ENCODE assay signal across 23 cellular contexts in the genomic region with DNA sequence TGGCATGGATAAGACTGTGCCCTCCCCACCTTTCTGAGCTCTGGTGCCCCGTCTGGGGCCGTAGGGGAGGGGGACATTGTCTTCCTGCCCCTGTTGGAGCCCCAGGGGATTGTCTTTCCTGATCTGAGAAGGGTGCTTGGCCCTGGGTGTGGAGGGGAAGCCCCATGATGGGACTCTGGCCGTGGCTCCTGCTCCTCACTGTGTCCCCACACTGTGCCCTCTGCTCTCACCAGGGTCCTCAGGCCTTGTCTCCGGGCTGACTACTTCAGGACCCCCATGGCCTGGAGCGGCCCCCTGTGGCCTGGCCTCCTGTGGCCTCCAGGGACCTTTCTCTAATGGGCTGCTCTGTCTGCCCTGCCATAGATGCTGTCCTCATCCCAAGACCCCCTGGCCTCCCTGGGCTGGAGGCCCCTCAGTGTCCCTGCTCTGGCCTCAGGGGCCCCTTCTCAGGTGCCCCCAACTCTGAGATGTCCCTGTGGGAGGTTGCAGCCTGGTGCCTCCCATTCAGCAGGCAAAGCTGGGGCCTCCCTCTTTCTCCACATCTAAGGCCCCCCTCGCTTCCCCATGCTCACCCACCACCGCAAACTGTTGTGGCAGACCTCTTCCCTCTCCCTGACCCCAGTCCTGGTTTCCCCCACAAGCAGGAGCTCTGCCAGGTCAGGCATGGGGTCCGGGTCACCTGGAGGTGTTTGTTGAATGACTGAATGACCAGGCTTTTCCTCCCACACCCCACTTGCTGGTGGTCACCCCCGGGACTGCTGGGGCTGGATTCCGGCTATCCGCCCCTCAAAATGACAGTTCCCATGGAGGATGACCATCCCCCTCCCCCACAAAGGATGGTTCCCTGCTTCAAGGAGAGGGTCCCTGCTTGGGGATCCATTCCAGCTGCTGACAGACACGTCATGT. TPM values are rescaled to one million over a fixed set of nuclear protein-coding genes. Genes with fewer than 3 reads are reported as not detected.
A peak's percentile ranks its signal among the peaks of the same experiment; 100 is the strongest.
DNase-seq lines count a peak whose midpoint lies in the region; ATAC-seq and TF ChIP-seq lines count a peak whose summit lies in the region.
"Had no signal": no experiment of that assay in that cellular context is flagged by ENCODE, and none has a peak within 500 bp of the region (broad histone marks: within the 10 kb centered on the region; RNA-seq: fewer than 3 reads in every experiment).

No MANE protein-coding gene starts in this region.

- no peaks in the 10 kb centered on the region for H3K9me3 ChIP-seq in BLaER1 treated with 17β-estradiol and CSF1 and Interleukin-3, amounts not matched to agents 10 nM and 100 nM (replicated peaks in 1 of 11)
- H3K9me3 ChIP-seq in endodermal cell (ENCODE audit: control insufficient read depth, low read length) (no peaks in the 10 kb centered on the region), mucosa of descending colon (no peaks in the 10 kb centered on the region)
- H3K9me3 ChIP-seq: pancreas, tibial nerve had no signal

- H3K9ac ChIP-seq in BLaER1 treated with 17β-estradiol and CSF1 and Interleukin-3, amounts not matched to agents 10 nM and 100 nM: peak overlapping the region in 6 of 11 experiments; percentile 24 to 49 (median 38); a peak in 10 of 22 replicates
- no peak overlapping the region for H3K9ac ChIP-seq in endodermal cell (ENCODE audit: extremely low read depth, low read length, poor library complexity, severe bottlenecking)

- H3K4me1 ChIP-seq in BLaER1 treated with 17β-estradiol and CSF1 and Interleukin-3, amounts not matched to agents 10 nM and 100 nM: peaks cover 10 to 78% (median 44%) of the 10 kb centered on the region in 10 experiments; a peak in 19 of 20 replicates
- H3K4me1 ChIP-seq in endodermal cell (ENCODE audit: control insufficient read depth, insufficient read depth, low read length): peaks cover 4% of the 10 kb centered on the region
- peaks cover 25% of the 10 kb centered on the region for H3K4me1 ChIP-seq in mucosa of descending colon (ENCODE audit: low read depth)

- H3K27me3 Mint-ChIP-seq in endodermal cell (ENCODE audit: insufficient read depth): peaks cover under 1% of the 10 kb centered on the region

- H3K4me3 ChIP-seq in BLaER1 treated with 17β-estradiol and CSF1 and Interleukin-3, amounts not matched to agents 10 nM and 100 nM: no peak overlapping the region
- H3K4me3 ChIP-seq in endodermal cell (ENCODE audit: low read length) (no peak overlapping the region), mucosa of descending colon (no peak overlapping the region)
- H3K4me3 ChIP-seq: cardiac muscle cell, pancreas, tibial nerve had no signal

- intact Hi-C loops in mucosa of descending colon (cut with DNase I, micrococcal nuclease): no loop called here

- no peak overlapping the region for H3K4me3 Mint-ChIP-seq in endodermal cell
- H3K4me3 Mint-ChIP-seq: activated T-cell treated with anti-CD3 and anti-CD28 coated beads, Interleukin-2, amount 50 U/mL, for 24 hours; CD8-positive, alpha-beta T cell; dendritic cell treated with granulocyte-macrophage colony-stimulating factor and Interleukin-4, amounts not matched to agents 40 ng/mL and 50 ng/mL, for 4 days; naive thymus-derived CD8-positive, alpha-beta T cell had no signal

- H3K36me3 Mint-ChIP-seq in endodermal cell (ENCODE audit: low read depth): peaks cover 9% of the 10 kb centered on the region
- H3K36me3 Mint-ChIP-seq: activated naive CD4-positive, alpha-beta T cell treated with anti-CD3 and anti-CD28 coated beads, Interleukin-2, amount 50 U/mL, for 72 hours; CD8-positive, alpha-beta T cell; naive thymus-derived CD8-positive, alpha-beta T cell had no signal

- TF ChIP-seq CTCF in endodermal cell (conservative IDR thresholded peaks at IDR 0.05) (no peak), mucosa of descending colon (IDR thresholded peaks at IDR 0.05) (no peak)

- no peak overlapping the region for H3K27ac Mint-ChIP-seq in endodermal cell
- H3K27ac Mint-ChIP-seq: activated naive CD4-positive, alpha-beta T cell treated with anti-CD3 and anti-CD28 coated beads, Interleukin-2, amount 50 U/mL, for 72 hours; activated T-cell treated with anti-CD3 and anti-CD28 coated beads, Interleukin-2, amount 50 U/mL, for 24 hours; CD8-positive, alpha-beta T cell; dendritic cell treated with granulocyte-macrophage colony-stimulating factor and Interleukin-4, amounts not matched to agents 40 ng/mL and 50 ng/mL, for 4 days; naive thymus-derived CD8-positive, alpha-beta T cell had no signal

- peaks cover 1 to 19% (median 6%) of the 10 kb centered on the region in 11 experiments for H3K27me3 ChIP-seq in BLaER1 treated with 17β-estradiol and CSF1 and Interleukin-3, amounts not matched to agents 10 nM and 100 nM
- peaks cover under 1% of the 10 kb centered on the region for H3K27me3 ChIP-seq in endodermal cell (ENCODE audit: control insufficient read depth, insufficient read depth, low read length, poor library complexity, severe bottlenecking)

- peaks cover 0 to 89% (median 79%) of the 10 kb centered on the region in 11 experiments; a peak in 18 of 22 replicates for H4K20me1 ChIP-seq in BLaER1 treated with 17β-estradiol and CSF1 and Interleukin-3, amounts not matched to agents 10 nM and 100 nM

- peak; percentile 23 for DNase-seq in activated CD4-positive, CD25-positive, alpha-beta regulatory T cell treated with anti-CD3 and anti-CD28 coated beads, Interleukin-2, amount 50 U/mL, for 72 hours
- DNase-seq in endodermal cell (peak; percentile 26), mucosa of descending colon (peak in 2 of 3 donors; percentile 13 to 36), NCI-H1092 treated with DMSO at 0.1 percent for 48 hours (lab: John Stamatoyannopoulos, UW) (no peak), DMS 273 (lab: John Stamatoyannopoulos, UW; ENCODE audit: unreplicated experiment) (no peak)
- DNase-seq: 8988T; activated T-cell treated with anti-CD3 and anti-CD28 coated beads, Interleukin-2, amount 50 U/mL, for 24 hours; NCI-H1105 treated with DMSO at 0.1 percent for 48 hours; NCI-H2029 treated with DMSO at 0.1 percent for 48 hours; NCI-H345; NCI-H82; T-helper 9 cell had no signal

- no peaks in the 10 kb centered on the region for H3K9me3 Mint-ChIP-seq in endodermal cell
- H3K9me3 Mint-ChIP-seq: activated naive CD4-positive, alpha-beta T cell treated with anti-CD3 and anti-CD28 coated beads, Interleukin-2, amount 50 U/mL, for 72 hours; activated T-cell treated with anti-CD3 and anti-CD28 coated beads, Interleukin-2, amount 50 U/mL, for 24 hours; CD8-positive, alpha-beta T cell; dendritic cell treated with granulocyte-macrophage colony-stimulating factor and Interleukin-4, amounts not matched to agents 40 ng/mL and 50 ng/mL, for 4 days; naive thymus-derived CD8-positive, alpha-beta T cell had no signal

- H3K27ac ChIP-seq in BLaER1 treated with 17β-estradiol and CSF1 and Interleukin-3, amounts not matched to agents 10 nM and 100 nM: 0 out of 22 replicates have a peak overlapping the region, but pooled peaks of 2 of the 11 experiments have one; percentile 10 to 12
- no peak overlapping the region for H3K27ac ChIP-seq in endodermal cell (ENCODE audit: low read depth, low read length)
- H3K27ac ChIP-seq: cardiac muscle cell, pancreas, tibial nerve had no signal

- H3K36me3 ChIP-seq in BLaER1 treated with 17β-estradiol and CSF1 and Interleukin-3, amounts not matched to agents 10 nM and 100 nM: peaks cover 0 to 5% (median 0%) of the 10 kb centered on the region in 11 experiments; a peak in 1 of 22 replicates
- H3K36me3 ChIP-seq in endodermal cell (ENCODE audit: control insufficient read depth, insufficient read depth, low read length): peaks cover 4% of the 10 kb centered on the region
- H3K36me3 ChIP-seq in mucosa of descending colon (ENCODE audit: low read depth): no peaks in the 10 kb centered on the region
- H3K36me3 ChIP-seq: cardiac muscle cell, pancreas, tibial nerve had no signal

- peaks cover 18% of the 10 kb centered on the region for H3K4me1 Mint-ChIP-seq in endodermal cell

- no peak for ATAC-seq in activated CD4-positive, CD25-positive, alpha-beta regulatory T cell treated with anti-CD3 and anti-CD28 coated beads, Interleukin-2, amount 50 U/mL, for 24 hours
- ATAC-seq in mucosa of descending colon (no peak), HG02678 (IDR thresholded peaks at IDR 0.05; ENCODE audit: unreplicated experiment) (no peak)
- ATAC-seq: activated naive CD4-positive, alpha-beta T cell treated with anti-CD3 and anti-CD28 coated beads, Interleukin-2, amount 50 U/mL, for 72 hours; CD8-positive, alpha-beta T cell; naive thymus-derived CD8-positive, alpha-beta T cell; pancreas had no signal

- 91 to 92% methylated on average over 8 to 12 of the region's 12 CpGs for WGBS in endodermal cell (ENCODE audit: insufficient coverage in 1 of 2, insufficient read length in 1 of 2), 2 experiments

- peak overlapping the region in 9 of 11 experiments; percentile 4 to 100 (median 100); a peak in 16 of 22 replicates for H3K4me2 ChIP-seq in BLaER1 treated with 17β-estradiol and CSF1 and Interleukin-3, amounts not matched to agents 10 nM and 100 nM

RNA-seq across cellular contexts. Expression of a gene that starts 4.0 kb away (rescaled TPM):
- 10 to 100 TPM; 36.7 to 54.8 TPM for total RNA-seq in endodermal cell
- 9.9 TPM for polyA plus RNA-seq in endodermal cell (2013, experiment 1 of 2)
- polyA plus RNA-seq in endodermal cell (2013, experiment 2 of 2): 8.4 TPM
- 1 to 10 TPM; 3.8 to 7.7 (median 6.5) TPM for total RNA-seq in mucosa of descending colon
- polyA plus RNA-seq: naive thymus-derived CD8-positive, alpha-beta T cell had no signal

RNA-seq across cellular contexts. Expression of a gene that starts 56.9 kb away (rescaled TPM):
- 1 to 10 TPM in 1 of 2 donors, under 1 TPM in 1; 0.71 to 1.4 TPM for total RNA-seq in endodermal cell
- 0.32 TPM for polyA plus RNA-seq in endodermal cell (2013, experiment 1 of 2)
- 0.33 TPM for polyA plus RNA-seq in endodermal cell (2013, experiment 2 of 2)
- 10 to 100 TPM in 2 of 3 donors, 1 to 10 TPM in 1; 2.1 to 15.0 (median 14.2) TPM for total RNA-seq in mucosa of descending colon
- total RNA-seq: activated naive CD4-positive, alpha-beta T cell treated with anti-CD3 and anti-CD28 coated beads, Interleukin-2, amount 50 U/mL, for 72 hours; CD8-positive, alpha-beta T cell; G401; naive thymus-derived CD8-positive, alpha-beta T cell had no signal
- polyA plus RNA-seq: naive thymus-derived CD8-positive, alpha-beta T cell had no signal

Comparison
In these comparisons a context has a peak if more than half of its experiments do, and no peak if none do; other contexts are left out.
1. DNase-seq: peak in activated CD4-positive, CD25-positive, alpha-beta regulatory T cell treated with anti-CD3 and anti-CD28 coated beads, Interleukin-2, amount 50 U/mL, for 72 hours (single experiment), endodermal cell (single experiment) and mucosa of descending colon (2 of 3); none in NCI-H1092 treated with DMSO at 0.1 percent for 48 hours (single experiment) and DMS 273 (single experiment).
2. RNA of a gene that starts 4.0 kb away (total RNA-seq): 36.7 to 54.8 TPM in endodermal cell; 3.8 to 7.7 TPM in mucosa of descending colon; every median in the first group is over 4 times any median in the second.